Comparison of ENCODE assay signal across 9 cellular contexts in genomic region chr4:48141048-48141447, GRCh38. TPM values are rescaled to one million over a fixed set of nuclear protein-coding genes. Genes with fewer than 3 reads are reported as not detected.
A peak's percentile ranks its signal among the peaks of the same experiment; 100 is the strongest.
DNase-seq lines count a peak whose midpoint lies in the region; ATAC-seq and TF ChIP-seq lines count a peak whose summit lies in the region.
"Had no signal": no experiment of that assay in that cellular context is flagged by ENCODE, and none has a peak within 500 bp of the region (broad histone marks: within the 10 kb centered on the region; RNA-seq: fewer than 3 reads in every experiment).

No MANE protein-coding gene starts in this region.

- no peak overlapping the region for H3K27ac ChIP-seq in lower lobe of right lung
- H3K27ac ChIP-seq: SJCRH30 had no signal

- CTCF ChIA-PET in HEK293T (lab: Yijun Ruan, JAX): no interaction called here

- POLR2A ChIA-PET in HEK293T (lab: Yijun Ruan, JAX): no interaction called here

- no peak overlapping the region for H3K4me3 ChIP-seq in cardiac fibroblast (replicated peaks in 1 of 2; ENCODE audit: low read depth in 2 of 2, low read length in 2 of 2)
- H3K4me3 ChIP-seq in lower lobe of right lung: no peak overlapping the region
- H3K4me3 ChIP-seq: SJCRH30 had no signal

- H3K36me3 ChIP-seq in lower lobe of right lung: peaks cover 39% of the 10 kb centered on the region

- no peak for TF ChIP-seq CTCF in cardiac fibroblast (IDR thresholded peaks at IDR 0.05; ENCODE audit: low read depth, low read length)
- TF ChIP-seq CTCF in lower lobe of right lung (IDR thresholded peaks at IDR 0.05): peak; percentile 60

- DNase-seq in DMS 273 (lab: John Stamatoyannopoulos, UW; ENCODE audit: unreplicated experiment) (peak; percentile 37), HEK293T (ENCODE audit: extremely low spot score) (peak; percentile 14), NCI-H526 treated with DMSO at 0.1 percent for 48 hours (lab: John Stamatoyannopoulos, UW) (peak; percentile 46), cardiac fibroblast (ENCODE audit: low read depth in 2 of 2) (peak; percentile 61 to 68), lower lobe of right lung (no peak), middle frontal gyrus (ENCODE audit: extremely low spot score, low spot score) (no peak), UCSD-AML1 (lab: John Stamatoyannopoulos, UW; ENCODE audit: unreplicated experiment) (no peak)

- no peaks in the 10 kb centered on the region for H3K9me3 ChIP-seq in lower lobe of right lung
- H3K9me3 ChIP-seq: SJCRH30 had no signal

- H3K4me1 ChIP-seq in lower lobe of right lung: no peaks in the 10 kb centered on the region

- H3K27me3 ChIP-seq in lower lobe of right lung (ENCODE audit: low read depth): no peaks in the 10 kb centered on the region
- H3K27me3 ChIP-seq: SJCRH30 had no signal

- peak; percentile 54 to 78 for ATAC-seq in lower lobe of right lung
- no peak for ATAC-seq in GM21367 (IDR thresholded peaks at IDR 0.05; ENCODE audit: unreplicated experiment)

- intact Hi-C loops in lower lobe of right lung (cut with DNase I): no loop called here

TF ChIP-seq in HEK293T, 16 proteins besides CTCF, POLR2A, EP300 and RAD21:
- TF ChIP-seq SUZ12 (IDR thresholded peaks at IDR 0.05): no peak
- TF ChIP-seq ELF4 (IDR thresholded peaks at IDR 0.05): no peak
- no peak for TF ChIP-seq LEF1 (IDR thresholded peaks at IDR 0.05; ENCODE audit: borderline replicate concordance)
- no peak for TF ChIP-seq HDGF (IDR thresholded peaks at IDR 0.05; ENCODE audit: borderline replicate concordance)
- no peak for TF ChIP-seq ARNT (IDR thresholded peaks at IDR 0.05)
- TF ChIP-seq ZNF384 (IDR thresholded peaks at IDR 0.05): no peak
- no peak for TF ChIP-seq FOXM1 (IDR thresholded peaks at IDR 0.05; ENCODE audit: borderline replicate concordance)
- no peak for TF ChIP-seq FOXK2 (IDR thresholded peaks at IDR 0.05)
- TF ChIP-seq CTBP1 (IDR thresholded peaks at IDR 0.05; ENCODE audit: borderline replicate concordance): no peak
- no peak for TF ChIP-seq FOXA1 (IDR thresholded peaks at IDR 0.05)

RNA-seq across cellular contexts. Expression of gene TXK, which starts 7.0 kb away (rescaled TPM):
- 7.5 TPM for total RNA-seq in lower lobe of right lung

Comparison
In these comparisons a context has a peak if more than half of its experiments do, and no peak if none do; other contexts are left out.
1. DNase-seq: peak in DMS 273 (single experiment), HEK293T (single experiment), NCI-H526 treated with DMSO at 0.1 percent for 48 hours (single experiment) and cardiac fibroblast (2 of 2); none in lower lobe of right lung (single experiment), middle frontal gyrus (single experiment) and UCSD-AML1 (single experiment).